27 cellular contexts compared by ENCODE assay signal in genomic region chr6:68473433-68474210, GRCh38.
DNase-seq lines count a peak whose midpoint lies in the region; TF ChIP-seq lines count a peak whose summit lies in the region.
"Had no signal": no experiment of that assay in that cellular context is flagged by ENCODE, and none has a peak within 500 bp of the region (broad histone marks: within the 10 kb centered on the region; RNA-seq: fewer than 3 reads in every experiment).

No MANE protein-coding gene starts in this region.

- TF ChIP-seq CTCF in choroid plexus epithelial cell (conservative IDR thresholded peaks at IDR 0.05; ENCODE audit: low read depth, low read length) = no peak
- TF ChIP-seq CTCF in nephron (IDR thresholded peaks at IDR 0.05; ENCODE audit: unreplicated experiment in 3 of 3) = no peak
- no peak for TF ChIP-seq CTCF in WERI-Rb-1 (IDR thresholded peaks at IDR 0.05; ENCODE audit: low read depth, low read length)

- no peaks in the 10 kb centered on the region for H3K36me3 ChIP-seq in H7 (replicated peaks; ENCODE audit: control insufficient read depth, insufficient read depth, low read length)
- no peaks in the 10 kb centered on the region for H3K36me3 ChIP-seq in WERI-Rb-1
- H3K36me3 ChIP-seq: neutrophil had no signal

- H3K27me3 ChIP-seq in H7 (ENCODE audit: control insufficient read depth, insufficient read depth, low read length) (no peaks in the 10 kb centered on the region), WERI-Rb-1 (ENCODE audit: insufficient read depth, low read depth, severe bottlenecking) (no peaks in the 10 kb centered on the region)
- H3K27me3 ChIP-seq: foreskin keratinocyte, neutrophil had no signal

- peak; percentile 5 for DNase-seq in HK-2 (ENCODE audit: unreplicated experiment)
- peak; percentile 96 for DNase-seq in SK-N-DZ (ENCODE audit: low spot score)
- peak; percentile 24 for DNase-seq in choroid plexus epithelial cell (ENCODE audit: low read depth)
- no peak for DNase-seq in GF-D8 (lab: John Stamatoyannopoulos, UW)
- DNase-seq in H7 = no peak
- no peak for DNase-seq in WERI-Rb-1
- DNase-seq: activated CD4-positive, alpha-beta T cell treated with anti-CD3 and anti-CD28 coated beads, Interleukin-2, amount 10 ng/mL, durations not matched to agents 7 days and 5 days; activated gamma-delta T cell treated with Interleukin-2 at 50 U/mL for 16 hours; activated naive CD8-positive, alpha-beta T cell treated with anti-CD3 and anti-CD28 coated beads, Interleukin-2, amount 50 U/mL, for 24 hours; activated T-cell treated with anti-CD3 and anti-CD28 coated beads, Interleukin-2, amount 50 U/mL, for 4 hours; effector memory CD4-positive, alpha-beta T cell; foreskin keratinocyte; HFFc6; Kasumi-1; left colon; NCI-H1092; NCI-H187 treated with DMSO at 0.1 percent for 48 hours; NCI-H2227 treated with DMSO at 0.1 percent for 48 hours; psoas muscle; stimulated activated CD4-positive, alpha-beta T cell treated with anti-CD3 and anti-CD28 coated beads, Interleukin-15, amount 100 ng/mL, for 24 hours; stimulated activated naive CD4-positive, alpha-beta T cell treated with Interleukin-2 at 50 U/mL for 16 hours had no signal

- H3K27ac Mint-ChIP-seq in nephron = peak overlapping the region; percentile 70 to 85 (median 75)
- H3K27ac Mint-ChIP-seq: activated CD4-positive, alpha-beta T cell treated with anti-CD3 and anti-CD28 coated beads, Interleukin-2, amount 10 ng/mL, durations not matched to agents 7 days and 5 days; activated naive CD8-positive, alpha-beta T cell treated with anti-CD3 and anti-CD28 coated beads, Interleukin-2, amount 50 U/mL, for 24 hours; HFFc6; memory B cell had no signal

- H3K27ac ChIP-seq in WERI-Rb-1 = no peak overlapping the region
- H3K27ac ChIP-seq: foreskin keratinocyte, HL-60, neutrophil, psoas muscle, VCaP had no signal

- no peaks in the 10 kb centered on the region for H3K36me3 Mint-ChIP-seq in nephron (ENCODE audit: low read depth)
- H3K36me3 Mint-ChIP-seq: memory B cell had no signal

- peaks cover 5% of the 10 kb centered on the region for H3K4me1 Mint-ChIP-seq in nephron
- H3K4me1 Mint-ChIP-seq: activated CD4-positive, alpha-beta T cell treated with anti-CD3 and anti-CD28 coated beads, Interleukin-2, amount 10 ng/mL, durations not matched to agents 7 days and 5 days; activated naive CD8-positive, alpha-beta T cell treated with anti-CD3 and anti-CD28 coated beads, Interleukin-2, amount 50 U/mL, for 24 hours; memory B cell had no signal

- no peaks in the 10 kb centered on the region for H3K9me3 ChIP-seq in WERI-Rb-1 (ENCODE audit: severe bottlenecking)
- H3K9me3 ChIP-seq: neutrophil, psoas muscle had no signal

- no peaks in the 10 kb centered on the region for H3K27me3 Mint-ChIP-seq in nephron (ENCODE audit: low read depth)
- H3K27me3 Mint-ChIP-seq: activated CD4-positive, alpha-beta T cell treated with anti-CD3 and anti-CD28 coated beads, Interleukin-2, amount 10 ng/mL, durations not matched to agents 7 days and 5 days; activated naive CD8-positive, alpha-beta T cell treated with anti-CD3 and anti-CD28 coated beads, Interleukin-2, amount 50 U/mL, for 24 hours; memory B cell had no signal

- H3K4me3 Mint-ChIP-seq in nephron = no peak overlapping the region
- H3K4me3 Mint-ChIP-seq: activated CD4-positive, alpha-beta T cell treated with anti-CD3 and anti-CD28 coated beads, Interleukin-2, amount 10 ng/mL, durations not matched to agents 7 days and 5 days; activated naive CD8-positive, alpha-beta T cell treated with anti-CD3 and anti-CD28 coated beads, Interleukin-2, amount 50 U/mL, for 24 hours; activated T-cell treated with anti-CD3 and anti-CD28 coated beads, Interleukin-2, amount 50 U/mL, for 4 hours; HFFc6; memory B cell had no signal

- H3K4me3 ChIP-seq in choroid plexus epithelial cell (ENCODE audit: low read depth, low read length) (no peak overlapping the region), H7 (ENCODE audit: insufficient read depth, low read depth, low read length) (no peak overlapping the region), WERI-Rb-1 (ENCODE audit: low read depth, low read length) (no peak overlapping the region)
- H3K4me3 ChIP-seq: GM12878, psoas muscle had no signal

- no peaks in the 10 kb centered on the region for H3K9me3 Mint-ChIP-seq in nephron
- H3K9me3 Mint-ChIP-seq: activated CD4-positive, alpha-beta T cell treated with anti-CD3 and anti-CD28 coated beads, Interleukin-2, amount 10 ng/mL, durations not matched to agents 7 days and 5 days; activated naive CD8-positive, alpha-beta T cell treated with anti-CD3 and anti-CD28 coated beads, Interleukin-2, amount 50 U/mL, for 24 hours; activated T-cell treated with anti-CD3 and anti-CD28 coated beads, Interleukin-2, amount 50 U/mL, for 4 hours had no signal

Comparison
In these comparisons a context has a peak if more than half of its experiments do, and no peak if none do; other contexts are left out.
1. DNase-seq: peak in HK-2 (single experiment), SK-N-DZ (single experiment) and choroid plexus epithelial cell (single experiment); none in GF-D8 (single experiment), H7 (single experiment) and WERI-Rb-1 (single experiment).